ENCODE assay signal across 7 cellular contexts in genomic region chr20:51318058-51318960, GRCh38.
DNase-seq lines count a peak whose midpoint lies in the region; ATAC-seq, FAIRE-seq and TF ChIP-seq lines count a peak whose summit lies in the region.

No MANE protein-coding gene starts in this region.

- no peak for ATAC-seq in HG03432 (IDR thresholded peaks at IDR 0.05; ENCODE audit: unreplicated experiment)

- in situ Hi-C loops in GM13977 (cut with MboI; ENCODE audit: low pct_unique_long_range_greater_than_20kb, low sequenced_read_pairs, unreplicated experiment), result loop anchor here (25.0 kb wide), 1 partner anchor 531 kb away; the partner anchor contains the start of gene BCAS4

- no peaks in the 10 kb centered on the region for H3K36me3 ChIP-seq in small intestine (ENCODE audit: control insufficient read depth in 2 of 2, insufficient read depth in 2 of 2, low read length in 2 of 2)

- no peaks in the 10 kb centered on the region for H3K27me3 ChIP-seq in small intestine (ENCODE audit: control insufficient read depth in 2 of 2, insufficient read depth in 2 of 2, low read length in 2 of 2)

- TF ChIP-seq CTCF in GM13977 (IDR thresholded peaks at IDR 0.05; ENCODE audit: extremely low read depth, insufficient read depth, missing control alignments), result peak; percentile 48
- peak; percentile 54 for TF ChIP-seq CTCF in fibroblast of pulmonary artery (IDR thresholded peaks at IDR 0.05; ENCODE audit: low read length, missing control alignments)

- DNase-seq in GM13977 (ENCODE audit: low spot score), result no peak
- DNase-seq in NCI-H774 (lab: John Stamatoyannopoulos, UW), result peak; percentile 70
- DNase-seq in activated CD8-positive, alpha-beta memory T cell treated with anti-CD3 and anti-CD28 coated beads, Interleukin-2, amount 50 U/mL, for 48 hours, result peak; percentile 91
- no peak for DNase-seq in fibroblast of pulmonary artery (ENCODE audit: low read depth)
- peak; percentile 68 for DNase-seq in small intestine
- DNase-seq in occipital lobe (lab: John Stamatoyannopoulos, UW), result no peak

- no peak overlapping the region for H3K4me3 ChIP-seq in fibroblast of pulmonary artery (replicated peaks; ENCODE audit: low read depth, low read length)
- no peak overlapping the region for H3K4me3 ChIP-seq in small intestine (ENCODE audit: low read depth in 1 of 2, low read length in 2 of 2)

- H3K9me3 ChIP-seq in small intestine (ENCODE audit: control insufficient read depth, low read depth), result no peaks in the 10 kb centered on the region

- 43 to 52% (median 48%) methylated on average over 27 of the region's 27 CpGs for WGBS in small intestine, 3 donors

- no peak for FAIRE-seq in small intestine (lab: Jason Lieb, UNC)

- no peaks in the 10 kb centered on the region for H3K4me1 ChIP-seq in small intestine (ENCODE audit: control insufficient read depth in 2 of 2, insufficient read depth in 1 of 2, low read depth in 1 of 2, low read length in 1 of 2)

- H3K27ac ChIP-seq in small intestine (ENCODE audit: low read depth in 1 of 2, low read length in 1 of 2), result no peak overlapping the region

Comparison
In these comparisons a context has a peak if more than half of its experiments do, and no peak if none do; other contexts are left out.
1. DNase-seq: peak in NCI-H774 (single experiment), activated CD8-positive, alpha-beta memory T cell treated with anti-CD3 and anti-CD28 coated beads, Interleukin-2, amount 50 U/mL, for 48 hours (single experiment) and small intestine (single experiment); none in GM13977 (single experiment), fibroblast of pulmonary artery (single experiment) and occipital lobe (single experiment).